ENCODE assay signal across 23 cellular contexts in the genomic region with DNA sequence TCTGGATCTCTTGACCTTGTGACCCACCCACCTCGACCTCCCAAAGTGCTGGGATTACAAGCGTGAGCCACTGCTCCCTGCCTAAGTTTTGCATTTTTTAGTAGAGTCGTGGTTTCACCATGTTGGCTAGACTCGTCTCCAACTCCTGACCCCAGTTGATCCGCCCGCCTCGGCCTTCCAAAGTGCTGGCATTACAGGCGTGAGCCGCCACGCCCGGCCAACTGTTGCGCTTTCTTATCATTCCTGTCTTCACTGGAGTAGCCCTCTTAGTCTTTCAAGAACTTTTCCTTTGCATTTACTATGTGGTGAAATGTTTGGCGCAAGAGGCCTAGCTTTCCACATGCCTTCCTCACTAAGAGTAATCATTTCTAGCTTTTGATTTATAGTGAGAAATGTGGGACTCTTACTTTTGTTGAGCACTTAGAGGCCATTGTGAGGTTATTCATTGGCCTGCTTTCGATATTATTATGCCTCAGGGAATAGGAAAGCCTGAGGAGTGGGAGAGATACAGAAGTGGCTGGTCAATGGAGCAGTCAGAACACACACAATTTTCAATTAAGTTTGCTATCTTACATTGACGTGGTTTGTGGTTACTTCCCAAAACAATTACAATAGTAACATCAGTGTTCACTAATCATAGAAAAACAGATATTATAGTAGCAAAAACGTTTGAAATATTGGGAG.
"Had no signal": no experiment of that assay in that cellular context is flagged by ENCODE, and none has a peak within 500 bp of the region (broad histone marks: within the 10 kb centered on the region; RNA-seq: fewer than 3 reads in every experiment).

No MANE protein-coding gene starts in this region.

- H3K27me3 Mint-ChIP-seq: activated naive CD8-positive, alpha-beta T cell treated with anti-CD3 and anti-CD28 coated beads for 36 hours; activated T-cell treated with anti-CD3 and anti-CD28 coated beads, Interleukin-2, amount 50 U/mL, for 24 hours; effector memory CD8-positive, alpha-beta T cell; memory B cell; progenitor cell of endocrine pancreas; stimulated activated naive B cell treated with anti-CD40 and anti-IgM and Interleukin-4, amounts not matched to agents 10 μg/mL and 1 μg/mL and 100 μg/mL, for 72 hours had no signal

- DNase-seq: activated CD4-positive, CD25-positive, alpha-beta regulatory T cell treated with anti-CD3 and anti-CD28 coated beads, Interleukin-2, amount 50 U/mL, for 72 hours; activated naive CD4-positive, alpha-beta T cell treated with Interleukin-2 at 50 U/mL for 16 hours; activated naive CD8-positive, alpha-beta T cell treated with anti-CD3 and anti-CD28 coated beads for 36 hours; activated T-cell treated with anti-CD3 and anti-CD28 coated beads, Interleukin-2, amount 50 U/mL, for 24 hours; amniotic stem cell; colonic mucosa; dorsolateral prefrontal cortex; effector memory CD8-positive, alpha-beta T cell; esophagus squamous epithelium; heart left ventricle; islet precursor cell; left cardiac atrium; retina; stimulated activated CD4-positive, alpha-beta T cell treated with anti-CD3 and anti-CD28 coated beads, Interleukin-2, amount 100 ng/mL, for 48 hours; stimulated activated CD8-positive, alpha-beta memory T cell treated with anti-CD3 and anti-CD28 coated beads, Interleukin-4, amount 100 ng/mL, for 48 hours; stimulated activated naive B cell treated with anti-CD40 and anti-IgM and Interleukin-4, amounts not matched to agents 10 μg/mL and 1 μg/mL and 100 μg/mL, for 72 hours; testis; upper lobe of left lung had no signal

- H3K27ac Mint-ChIP-seq: activated T-cell treated with anti-CD3 and anti-CD28 coated beads, Interleukin-2, amount 50 U/mL, for 24 hours; activated T-helper 2 cell treated with anti-CD3 and anti-CD28 coated beads, Interferon-gamma antibody, Interleukin-2, Interleukin-4, amounts not matched to agents 10 μg/mL and 5 μg/mL and 100 μg/mL, durations not matched to agents 14 hours and 24 hours and 36 hours; effector memory CD8-positive, alpha-beta T cell; memory B cell; progenitor cell of endocrine pancreas; stimulated activated naive B cell treated with anti-CD40 and anti-IgM and Interleukin-4, amounts not matched to agents 10 μg/mL and 1 μg/mL and 100 μg/mL, for 72 hours had no signal

- H3K4me1 ChIP-seq: colonic mucosa, esophagus squamous epithelium, heart left ventricle, testis, upper lobe of left lung had no signal

- H3K4me1 Mint-ChIP-seq: activated naive CD8-positive, alpha-beta T cell treated with anti-CD3 and anti-CD28 coated beads for 36 hours; memory B cell; neural crest cell had no signal

- H3K27ac ChIP-seq: colonic mucosa, dorsolateral prefrontal cortex, esophagus squamous epithelium, heart left ventricle, testis, upper lobe of left lung, VCaP had no signal

- H3K9me3 ChIP-seq: colonic mucosa, esophagus squamous epithelium, heart left ventricle, testis, upper lobe of left lung had no signal

- H3K36me3 ChIP-seq: colonic mucosa had no signal

- H3K4me3 Mint-ChIP-seq: activated naive CD8-positive, alpha-beta T cell treated with anti-CD3 and anti-CD28 coated beads for 36 hours; activated T-cell treated with anti-CD3 and anti-CD28 coated beads, Interleukin-2, amount 50 U/mL, for 24 hours; effector memory CD8-positive, alpha-beta T cell; memory B cell; neural crest cell; stimulated activated naive B cell treated with anti-CD40 and anti-IgM and Interleukin-4, amounts not matched to agents 10 μg/mL and 1 μg/mL and 100 μg/mL, for 72 hours had no signal

- H3K9me3 Mint-ChIP-seq: activated naive CD8-positive, alpha-beta T cell treated with anti-CD3 and anti-CD28 coated beads for 36 hours; activated T-cell treated with anti-CD3 and anti-CD28 coated beads, Interleukin-2, amount 50 U/mL, for 24 hours; activated T-helper 2 cell treated with anti-CD3 and anti-CD28 coated beads, Interferon-gamma antibody, Interleukin-2, Interleukin-4, amounts not matched to agents 10 μg/mL and 5 μg/mL and 100 μg/mL, durations not matched to agents 14 hours and 24 hours and 36 hours; effector memory CD8-positive, alpha-beta T cell; memory B cell; neural crest cell; stimulated activated naive B cell treated with anti-CD40 and anti-IgM and Interleukin-4, amounts not matched to agents 10 μg/mL and 1 μg/mL and 100 μg/mL, for 72 hours had no signal

- H3K4me3 ChIP-seq: colonic mucosa, dorsolateral prefrontal cortex, esophagus squamous epithelium, heart left ventricle, testis, upper lobe of left lung had no signal

- H3K27me3 ChIP-seq: colonic mucosa, dorsolateral prefrontal cortex, esophagus squamous epithelium, heart left ventricle, testis, upper lobe of left lung had no signal

- ATAC-seq: effector memory CD8-positive, alpha-beta T cell; heart left ventricle; left cardiac atrium; stimulated activated naive B cell treated with anti-CD40 and anti-IgM and Interleukin-4, amounts not matched to agents 10 μg/mL and 1 μg/mL and 100 μg/mL, for 72 hours had no signal
